In genomic region chr10:92241158-92241500, GRCh38 we compare ENCODE assay signal across 8 cellular contexts. TPM values are rescaled to one million over a fixed set of nuclear protein-coding genes. Genes with fewer than 3 reads are reported as not detected.
DNase-seq lines count a peak whose midpoint lies in the region; ATAC-seq, FAIRE-seq and TF ChIP-seq lines count a peak whose summit lies in the region.

No MANE protein-coding gene starts in this region.

- TF ChIP-seq CTCF in activated CD8-positive, alpha-beta T cell treated with anti-CD3 and anti-CD28 coated beads for 36 hours (IDR thresholded peaks at IDR 0.05) = no peak
- TF ChIP-seq CTCF in psoas muscle (IDR thresholded peaks at IDR 0.05) (no peak), D721Med (IDR thresholded peaks at IDR 0.05; ENCODE audit: insufficient read depth, missing control alignments) (no peak)

- peak overlapping the region; percentile 92 for H3K27ac ChIP-seq in psoas muscle

- H3K27ac Mint-ChIP-seq in activated T-cell treated with anti-CD3 and anti-CD28 coated beads, Interleukin-2, amount 50 U/mL, for 72 hours = no peak overlapping the region
- H3K27ac Mint-ChIP-seq in activated CD8-positive, alpha-beta T cell treated with anti-CD3 and anti-CD28 coated beads for 36 hours = no peak overlapping the region

- WGBS in psoas muscle, 3 donors = 2 to 9% (median 6%) methylated on average over 9 of the region's 9 CpGs

- H3K27me3 ChIP-seq in psoas muscle (ENCODE audit: insufficient read depth in 3 of 3, low read length in 2 of 3) = no peaks in the 10 kb centered on the region

- peaks cover 21% of the 10 kb centered on the region for H3K27me3 Mint-ChIP-seq in activated T-cell treated with anti-CD3 and anti-CD28 coated beads, Interleukin-2, amount 50 U/mL, for 72 hours (ENCODE audit: low read depth)
- H3K27me3 Mint-ChIP-seq in activated CD8-positive, alpha-beta T cell treated with anti-CD3 and anti-CD28 coated beads for 36 hours = peaks cover 3% of the 10 kb centered on the region

- POLR2A ChIA-PET in activated CD8-positive, alpha-beta T cell treated with anti-CD3 and anti-CD28 coated beads for 36 hours (lab: Charles Lee) = no interaction called here

- H3K4me3 Mint-ChIP-seq in activated T-cell treated with anti-CD3 and anti-CD28 coated beads, Interleukin-2, amount 50 U/mL, for 72 hours = peak overlapping the region; percentile 80 to 96
- H3K4me3 Mint-ChIP-seq in activated CD8-positive, alpha-beta T cell treated with anti-CD3 and anti-CD28 coated beads for 36 hours = peak overlapping the region; percentile 80

- H3K4me1 Mint-ChIP-seq in activated T-cell treated with anti-CD3 and anti-CD28 coated beads, Interleukin-2, amount 50 U/mL, for 72 hours (ENCODE audit: low read depth) = peaks cover 41% of the 10 kb centered on the region
- H3K4me1 Mint-ChIP-seq in activated CD8-positive, alpha-beta T cell treated with anti-CD3 and anti-CD28 coated beads for 36 hours (ENCODE audit: low read depth) = peaks cover 32% of the 10 kb centered on the region

- CTCF ChIA-PET in activated CD8-positive, alpha-beta T cell treated with anti-CD3 and anti-CD28 coated beads for 36 hours (lab: Charles Lee) = no interaction called here

- DNase-seq in activated T-cell treated with anti-CD3 and anti-CD28 coated beads, Interleukin-2, amount 50 U/mL, for 72 hours = no peak
- DNase-seq in activated T-cell treated with anti-CD3 and anti-CD28 coated beads, Interleukin-2, amount 50 U/mL, for 1 hour = no peak
- DNase-seq in activated CD8-positive, alpha-beta T cell treated with anti-CD3 and anti-CD28 coated beads for 36 hours = peak; percentile 19
- DNase-seq in left cardiac atrium (no peak), psoas muscle (peak in 1 of 2 donors; percentile 59), D721Med (ENCODE audit: insufficient read length, low spot score) (no peak), NCI-H1105 (lab: John Stamatoyannopoulos, UW) (no peak)

- no peak for ATAC-seq in activated T-cell treated with anti-CD3 and anti-CD28 coated beads, Interleukin-2, amount 50 U/mL, for 72 hours (replicated peaks in 1 of 2)
- ATAC-seq in activated CD8-positive, alpha-beta T cell treated with anti-CD3 and anti-CD28 coated beads for 36 hours = no peak
- ATAC-seq in left cardiac atrium (peak; percentile 27 to 41), psoas muscle (peak; percentile 38 to 62 (median 52)), HG02973 (IDR thresholded peaks at IDR 0.05; ENCODE audit: unreplicated experiment) (no peak)

- peaks cover 4 to 6% of the 10 kb centered on the region in 2 donors for H3K36me3 Mint-ChIP-seq in activated T-cell treated with anti-CD3 and anti-CD28 coated beads, Interleukin-2, amount 50 U/mL, for 72 hours (ENCODE audit: insufficient read depth in 2 of 2)
- peaks cover 6% of the 10 kb centered on the region for H3K36me3 Mint-ChIP-seq in activated CD8-positive, alpha-beta T cell treated with anti-CD3 and anti-CD28 coated beads for 36 hours (ENCODE audit: low read depth)

- H3K9me3 Mint-ChIP-seq in activated T-cell treated with anti-CD3 and anti-CD28 coated beads, Interleukin-2, amount 50 U/mL, for 72 hours = no peaks in the 10 kb centered on the region
- H3K9me3 Mint-ChIP-seq in activated CD8-positive, alpha-beta T cell treated with anti-CD3 and anti-CD28 coated beads for 36 hours = no peaks in the 10 kb centered on the region

- intact Hi-C loops in activated CD8-positive, alpha-beta T cell treated with anti-CD3 and anti-CD28 coated beads for 36 hours (cut with micrococcal nuclease) = loop anchor here (5.0 kb wide), 1 partner anchor 51 kb away; the partner anchor contains the start of genes CPEB3 and MARCHF5
- intact Hi-C loops in left cardiac atrium (cut with DNase I) (no loop called here), psoas muscle (cut with DNase I) (loop anchor here (2.0 to 5.0 kb wide), 3 partner anchors 50 to 154 kb away; partner anchors contain the start of genes CPEB3 (in 2 of the 2) and MARCHF5 (in 2 of the 2))

- peaks cover 36% of the 10 kb centered on the region for H3K4me1 ChIP-seq in psoas muscle

- H3K4me3 ChIP-seq in psoas muscle = peak overlapping the region; percentile 79

- H3K36me3 ChIP-seq in psoas muscle (ENCODE audit: insufficient read depth in 1 of 2, low read depth in 1 of 2) = no peaks in the 10 kb centered on the region

- FAIRE-seq in D721Med (lab: Jason Lieb, UNC) = no peak

- no peaks in the 10 kb centered on the region for H3K9me3 ChIP-seq in psoas muscle

RNA-seq across cellular contexts. Expression of gene CPEB3, which starts 49.7 kb away (rescaled TPM):
- total RNA-seq in activated T-cell treated with anti-CD3 and anti-CD28 coated beads, Interleukin-2, amount 50 U/mL, for 72 hours = 1 to 10 TPM; 1.7 to 2.2 TPM
- total RNA-seq in activated CD8-positive, alpha-beta T cell treated with anti-CD3 and anti-CD28 coated beads for 36 hours = 1 to 10 TPM; 1.8 to 2.2 TPM
- total RNA-seq in left cardiac atrium = 10 to 100 TPM in 1 of 2 donors, 1 to 10 TPM in 1; 7.4 to 11.4 TPM
- 10 to 100 TPM in 3 of 4 donors, 1 to 10 TPM in 1; 6.1 to 16.9 (median 14.3) TPM for total RNA-seq in psoas muscle
- polyA plus RNA-seq in psoas muscle = 1 to 10 TPM in 2 of 3 donors, under 1 TPM in 1; 0.44 to 9.8 (median 3.2) TPM

RNA-seq across cellular contexts. Expression of gene MARCHF5, which starts 49.8 kb away (rescaled TPM):
- total RNA-seq in activated T-cell treated with anti-CD3 and anti-CD28 coated beads, Interleukin-2, amount 50 U/mL, for 72 hours = 10 to 100 TPM; 29.7 to 34.2 TPM
- total RNA-seq in activated CD8-positive, alpha-beta T cell treated with anti-CD3 and anti-CD28 coated beads for 36 hours = 10 to 100 TPM; 25.4 to 29.3 TPM
- 10 to 100 TPM; 27.6 to 34.3 TPM for total RNA-seq in left cardiac atrium
- total RNA-seq in psoas muscle = 10 to 100 TPM; 28.3 to 52.3 (median 32.9) TPM
- polyA plus RNA-seq in psoas muscle = 10 to 100 TPM; 28.3 to 64.9 (median 30.7) TPM

Comparison
In these comparisons a context has a peak if more than half of its experiments do, and no peak if none do; other contexts are left out.
1. ATAC-seq: peak in left cardiac atrium (2 of 2) and psoas muscle (4 of 4); none in activated T-cell treated with anti-CD3 and anti-CD28 coated beads, Interleukin-2, amount 50 U/mL, for 72 hours (0 of 2), activated CD8-positive, alpha-beta T cell treated with anti-CD3 and anti-CD28 coated beads for 36 hours (single experiment) and HG02973 (single experiment).
2. intact Hi-C loops: an anchor here in activated CD8-positive, alpha-beta T cell treated with anti-CD3 and anti-CD28 coated beads for 36 hours (5.0 kb wide) and psoas muscle (2.0 to 5.0 kb wide); none called in left cardiac atrium.